Comparison of ENCODE assay signal across 19 cellular contexts in genomic region chr18:71045331-71046065, GRCh38.
A peak's percentile ranks its signal among the peaks of the same experiment; 100 is the strongest.
DNase-seq lines count a peak whose midpoint lies in the region; ATAC-seq and TF ChIP-seq lines count a peak whose summit lies in the region.
"Had no signal": no experiment of that assay in that cellular context is flagged by ENCODE, and none has a peak within 500 bp of the region (broad histone marks: within the 10 kb centered on the region; RNA-seq: fewer than 3 reads in every experiment).

No MANE protein-coding gene starts in this region.

- H3K4me1 ChIP-seq in PC-3 (ENCODE audit: insufficient read depth, low read length): no peaks in the 10 kb centered on the region
- H3K4me1 ChIP-seq: BLaER1, Caco-2 had no signal

- CTCF ChIA-PET in PC-3 (lab: Charles Lee): no interaction called here

- DNase-seq in NCI-H510A treated with DMSO at 0.1 percent for 48 hours (lab: John Stamatoyannopoulos, UW) (peak; percentile 18), NCI-H510A (lab: John Stamatoyannopoulos, UW) (no peak), PC-3 (no peak), epithelial cell of prostate (ENCODE audit: low read depth, low spot score) (no peak), renal cortical epithelial cell (ENCODE audit: low read depth) (peak; percentile 43), GDM1 (lab: John Stamatoyannopoulos, UW) (no peak)
- DNase-seq: AML-193; Caco-2; CD8-positive, alpha-beta memory T cell; DMS 273 treated with DMSO at 0.1 percent for 48 hours; DMS79 treated with DMSO at 0.1 percent for 48 hours; EL; GM23248 had no signal

- intact Hi-C loops in PC-3 (cut with micrococcal nuclease): no loop called here

- no peak for TF ChIP-seq CTCF in PC-3 (conservative IDR thresholded peaks at IDR 0.05; ENCODE audit: low read depth, low read length)

- H2AFZ ChIP-seq in PC-3 (ENCODE audit: low read length): no peak overlapping the region
- H2AFZ ChIP-seq: GM23248 had no signal

- H4K20me1 ChIP-seq in PC-3 (ENCODE audit: low read length): no peaks in the 10 kb centered on the region
- H4K20me1 ChIP-seq: BLaER1 had no signal

- no TSS peak for BruUV-seq in PC-3 (replicated peaks; lab: Mats Ljungman, UMichigan)

- POLR2A ChIA-PET in PC-3 (lab: Charles Lee; ENCODE audit: unreplicated experiment): no interaction called here

- no peak overlapping the region for H3K4me3 ChIP-seq in PC-3 (ENCODE audit: low read length)
- H3K4me3 ChIP-seq: BLaER1, GM23248 had no signal

- H3K9me2 ChIP-seq in PC-3 (replicated peaks; ENCODE audit: low read length): no peaks in the 10 kb centered on the region

- ATAC-seq in PC-3 (peak; percentile 54), GM19463 (IDR thresholded peaks at IDR 0.05; ENCODE audit: unreplicated experiment) (no peak), GM19035 (IDR thresholded peaks at IDR 0.05; ENCODE audit: unreplicated experiment) (no peak)
- ATAC-seq: HCT116 had no signal

- H3K27me3 ChIP-seq in PC-3 (ENCODE audit: low read length): no peaks in the 10 kb centered on the region
- H3K27me3 ChIP-seq: BLaER1 had no signal

- no peak overlapping the region for H3K9ac ChIP-seq in PC-3 (ENCODE audit: low read length)
- H3K9ac ChIP-seq: BLaER1, GM23248 had no signal

- H3F3A ChIP-seq in PC-3 (ENCODE audit: low read length, unreplicated experiment): no peaks in the 10 kb centered on the region

- H3K4me2 ChIP-seq in PC-3 (ENCODE audit: low read length): no peak overlapping the region
- H3K4me2 ChIP-seq: BLaER1 had no signal

- H3K36me3 ChIP-seq in PC-3 (ENCODE audit: low read depth, low read length): no peaks in the 10 kb centered on the region
- H3K36me3 ChIP-seq: BLaER1 had no signal

- H3K27ac ChIP-seq in PC-3 (ENCODE audit: low read length) (no peak overlapping the region), epithelial cell of prostate (peak overlapping the region; percentile 9)
- H3K27ac ChIP-seq: 22Rv1, BLaER1, GM23248, HL-60 had no signal

- no peaks in the 10 kb centered on the region for H3K9me3 ChIP-seq in PC-3 (ENCODE audit: low read length)
- H3K9me3 ChIP-seq: BLaER1, Caco-2 had no signal

- H3K79me2 ChIP-seq in PC-3 (ENCODE audit: low read length): no peaks in the 10 kb centered on the region

Comparison
In these comparisons a context has a peak if more than half of its experiments do, and no peak if none do; other contexts are left out.
1. DNase-seq: peak in NCI-H510A treated with DMSO at 0.1 percent for 48 hours (single experiment) and renal cortical epithelial cell (single experiment); none in NCI-H510A (single experiment), PC-3 (single experiment), epithelial cell of prostate (single experiment) and GDM1 (single experiment).